32 cellular contexts compared by ENCODE assay signal in the genomic region with DNA sequence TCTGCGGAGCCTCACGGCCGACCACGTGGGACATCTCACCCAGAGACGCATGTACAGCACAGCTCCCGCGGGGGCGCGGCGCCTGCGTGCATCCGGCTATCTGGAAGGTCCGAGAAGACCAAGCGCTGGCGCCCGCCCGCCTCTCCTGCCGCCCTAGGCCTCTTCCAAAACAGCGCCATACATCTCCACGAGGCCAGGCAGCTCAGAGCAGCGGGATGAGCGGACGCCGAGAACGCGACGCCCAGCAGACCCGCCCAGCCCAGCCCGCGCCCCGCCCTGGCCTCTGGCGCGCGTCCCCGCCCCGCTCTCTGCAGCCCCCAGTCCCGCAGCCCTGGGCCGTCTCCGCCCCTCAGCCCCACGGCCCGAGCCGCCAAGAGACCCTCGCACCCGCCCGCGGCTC.
"Had no signal": no experiment of that assay in that cellular context is flagged by ENCODE, and none has a peak within 500 bp of the region (broad histone marks: within the 10 kb centered on the region; RNA-seq: fewer than 3 reads in every experiment).

No MANE protein-coding gene starts in this region.

- H3K36me3 ChIP-seq: ascending aorta, SJSA1 had no signal

- H3K27ac Mint-ChIP-seq: activated B cell treated with CpG ODN at 0.5 μM for 24 hours; activated CD4-positive, alpha-beta memory T cell treated with anti-CD3 and anti-CD28 coated beads for 36 hours; activated CD4-positive, alpha-beta T cell treated with anti-CD3 and anti-CD28 coated beads, Interleukin-2, amount 10 ng/mL, durations not matched to agents 7 days and 5 days; activated naive CD4-positive, alpha-beta T cell treated with anti-CD3 and anti-CD28 coated beads, Interleukin-2, amount 50 U/mL, for 72 hours; activated naive CD8-positive, alpha-beta T cell treated with anti-CD3 and anti-CD28 coated beads, Interleukin-2, amount 50 U/mL, for 24 hours; T-helper 2 cell treated with Interferon-gamma antibody and Interleukin-4, amounts not matched to agents 5 μg/mL and 100 μg/mL, for 36 hours had no signal

- DNase-seq: activated B cell treated with CpG ODN at 0.5 μM for 24 hours; activated CD4-positive, alpha-beta memory T cell treated with anti-CD3 and anti-CD28 coated beads for 36 hours; activated CD4-positive, alpha-beta T cell treated with anti-CD3 and anti-CD28 coated beads, Interleukin-2, amount 10 ng/mL, durations not matched to agents 7 days and 5 days; activated CD8-positive, alpha-beta memory T cell treated with anti-CD3 and anti-CD28 coated beads for 24 hours; activated effector memory CD4-positive, alpha-beta T cell treated with anti-CD3 and anti-CD28 coated beads, Interleukin-2, amount 50 U/mL, for 16 hours; activated naive CD4-positive, alpha-beta T cell treated with Interleukin-2 at 50 U/mL for 16 hours; activated naive CD8-positive, alpha-beta T cell treated with anti-CD3 and anti-CD28 coated beads, Interleukin-2, amount 50 U/mL, for 24 hours; activated T-cell treated with anti-CD3 and anti-CD28 coated beads, Interleukin-2, amount 50 U/mL, for 4 hours; amniotic stem cell; body of pancreas; Karpas-422; NCI-H1105 treated with DMSO at 0.1 percent for 48 hours; NCI-H1436 treated with DMSO at 0.1 percent for 48 hours; NCI-H187 treated with DMSO at 0.1 percent for 48 hours; NCI-H2081 treated with DMSO at 0.1 percent for 48 hours; NCI-H2171 treated with DMSO at 0.1 percent for 48 hours; NCI-H226; NCI-H526 treated with DMSO at 0.1 percent for 48 hours; NCI-H82; NK-92 treated with Interleukin-12 subunit alpha and Interleukin-12 subunit beta, amount 100 ng/mL, for 24 hours; OCI-M1; RPMI8226; SHP77; SW 1271 had no signal

- H3K27me3 ChIP-seq: ascending aorta, body of pancreas, SJSA1 had no signal

- H3K36me3 Mint-ChIP-seq: activated CD4-positive, alpha-beta memory T cell treated with anti-CD3 and anti-CD28 coated beads for 36 hours; activated naive CD4-positive, alpha-beta T cell treated with anti-CD3 and anti-CD28 coated beads, Interleukin-2, amount 50 U/mL, for 72 hours had no signal

- H3K27ac ChIP-seq: ascending aorta, body of pancreas, SJSA1 had no signal

- H3K9me3 ChIP-seq: ascending aorta, body of pancreas had no signal

- H3K4me3 Mint-ChIP-seq: activated B cell treated with CpG ODN at 0.5 μM for 24 hours; activated CD4-positive, alpha-beta memory T cell treated with anti-CD3 and anti-CD28 coated beads for 36 hours; activated CD4-positive, alpha-beta T cell treated with anti-CD3 and anti-CD28 coated beads, Interleukin-2, amount 10 ng/mL, durations not matched to agents 7 days and 5 days; activated naive CD8-positive, alpha-beta T cell treated with anti-CD3 and anti-CD28 coated beads, Interleukin-2, amount 50 U/mL, for 24 hours; activated T-cell treated with anti-CD3 and anti-CD28 coated beads, Interleukin-2, amount 50 U/mL, for 4 hours; central memory CD8-positive, alpha-beta T cell; T-helper 2 cell treated with Interferon-gamma antibody and Interleukin-4, amounts not matched to agents 5 μg/mL and 100 μg/mL, for 36 hours had no signal

- H3K4me1 Mint-ChIP-seq: activated B cell treated with CpG ODN at 0.5 μM for 24 hours had no signal

- H3K4me1 ChIP-seq: ascending aorta, body of pancreas had no signal

- H3K4me3 ChIP-seq: ascending aorta, body of pancreas, K562, SJSA1 had no signal

- ATAC-seq: activated naive CD4-positive, alpha-beta T cell treated with anti-CD3 and anti-CD28 coated beads, Interleukin-2, amount 50 U/mL, for 72 hours; activated naive CD8-positive, alpha-beta T cell treated with anti-CD3 and anti-CD28 coated beads, Interleukin-2, amount 50 U/mL, for 24 hours; activated T-cell treated with anti-CD3 and anti-CD28 coated beads, Interleukin-2, amount 50 U/mL, for 4 hours; body of pancreas; K562; Panc1; SK-N-SH treated with all-trans-retinoic acid at 6 μM for 48 hours had no signal

- H3K9me3 Mint-ChIP-seq: activated B cell treated with CpG ODN at 0.5 μM for 24 hours; activated CD4-positive, alpha-beta memory T cell treated with anti-CD3 and anti-CD28 coated beads for 36 hours; activated CD4-positive, alpha-beta T cell treated with anti-CD3 and anti-CD28 coated beads, Interleukin-2, amount 10 ng/mL, durations not matched to agents 7 days and 5 days; activated naive CD4-positive, alpha-beta T cell treated with anti-CD3 and anti-CD28 coated beads, Interleukin-2, amount 50 U/mL, for 72 hours; activated naive CD8-positive, alpha-beta T cell treated with anti-CD3 and anti-CD28 coated beads, Interleukin-2, amount 50 U/mL, for 24 hours; activated T-cell treated with anti-CD3 and anti-CD28 coated beads, Interleukin-2, amount 50 U/mL, for 4 hours; central memory CD8-positive, alpha-beta T cell; T-helper 2 cell treated with Interferon-gamma antibody and Interleukin-4, amounts not matched to agents 5 μg/mL and 100 μg/mL, for 36 hours had no signal

- H3K27me3 Mint-ChIP-seq: central memory CD8-positive, alpha-beta T cell had no signal
